Comparison of ENCODE assay signal across 1 cellular context in the genomic region with DNA sequence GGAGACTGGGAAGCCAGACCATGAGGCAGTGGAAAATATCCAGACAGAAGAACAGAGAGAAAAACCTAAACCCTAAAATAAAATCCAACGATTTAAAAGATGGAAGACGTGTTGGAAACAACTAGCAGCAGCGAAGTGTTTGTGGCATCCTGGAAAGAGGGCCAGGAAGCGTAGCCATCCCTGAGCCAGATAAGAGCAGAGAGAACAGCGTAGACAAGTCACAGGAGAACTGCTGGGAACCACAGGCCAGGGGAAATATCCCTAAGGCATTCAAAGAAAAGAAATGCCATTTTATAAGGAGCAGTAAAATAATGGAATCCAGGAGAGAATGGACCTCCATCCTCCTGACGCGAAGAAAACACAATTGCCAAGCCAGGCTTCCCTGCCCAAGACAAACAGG.
TF ChIP-seq lines count a peak whose summit lies in the region.

No MANE protein-coding gene starts in this region.

TF ChIP-seq in K562, 482 proteins besides CTCF, POLR2A, EP300 and RAD21:
- TF ChIP-seq, protein P1, sequence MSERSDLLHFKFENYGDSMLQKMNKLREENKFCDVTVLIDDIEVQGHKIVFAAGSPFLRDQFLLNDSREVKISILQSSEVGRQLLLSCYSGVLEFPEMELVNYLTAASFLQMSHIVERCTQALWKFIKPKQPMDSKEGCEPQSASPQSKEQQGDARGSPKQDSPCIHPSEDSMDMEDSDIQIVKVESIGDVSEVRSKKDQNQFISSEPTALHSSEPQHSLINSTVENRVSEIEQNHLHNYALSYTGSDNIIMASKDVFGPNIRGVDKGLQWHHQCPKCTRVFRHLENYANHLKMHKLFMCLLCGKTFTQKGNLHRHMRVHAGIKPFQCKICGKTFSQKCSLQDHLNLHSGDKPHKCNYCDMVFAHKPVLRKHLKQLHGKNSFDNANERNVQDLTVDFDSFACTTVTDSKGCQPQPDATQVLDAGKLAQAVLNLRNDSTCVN (CRISPR knock-in tag; IDR thresholded peaks at IDR 0.05) = no peak
- TF ChIP-seq CBX2 (IDR thresholded peaks at IDR 0.05; ENCODE audit: insufficient read depth, low read length, poor library complexity, severe bottlenecking) = peak; percentile 78
- TF ChIP-seq, protein P2, sequence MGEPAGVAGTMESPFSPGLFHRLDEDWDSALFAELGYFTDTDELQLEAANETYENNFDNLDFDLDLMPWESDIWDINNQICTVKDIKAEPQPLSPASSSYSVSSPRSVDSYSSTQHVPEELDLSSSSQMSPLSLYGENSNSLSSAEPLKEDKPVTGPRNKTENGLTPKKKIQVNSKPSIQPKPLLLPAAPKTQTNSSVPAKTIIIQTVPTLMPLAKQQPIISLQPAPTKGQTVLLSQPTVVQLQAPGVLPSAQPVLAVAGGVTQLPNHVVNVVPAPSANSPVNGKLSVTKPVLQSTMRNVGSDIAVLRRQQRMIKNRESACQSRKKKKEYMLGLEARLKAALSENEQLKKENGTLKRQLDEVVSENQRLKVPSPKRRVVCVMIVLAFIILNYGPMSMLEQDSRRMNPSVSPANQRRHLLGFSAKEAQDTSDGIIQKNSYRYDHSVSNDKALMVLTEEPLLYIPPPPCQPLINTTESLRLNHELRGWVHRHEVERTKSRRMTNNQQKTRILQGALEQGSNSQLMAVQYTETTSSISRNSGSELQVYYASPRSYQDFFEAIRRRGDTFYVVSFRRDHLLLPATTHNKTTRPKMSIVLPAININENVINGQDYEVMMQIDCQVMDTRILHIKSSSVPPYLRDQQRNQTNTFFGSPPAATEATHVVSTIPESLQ (CRISPR knock-in tag; IDR thresholded peaks at IDR 0.05) = no peak
